14 cellular contexts compared by ENCODE assay signal in genomic region chr13:63139277-63139676, GRCh38.
A peak's percentile ranks its signal among the peaks of the same experiment; 100 is the strongest.
DNase-seq lines count a peak whose midpoint lies in the region; ATAC-seq and TF ChIP-seq lines count a peak whose summit lies in the region.
"Had no signal": no experiment of that assay in that cellular context is flagged by ENCODE, and none has a peak within 500 bp of the region (broad histone marks: within the 10 kb centered on the region; RNA-seq: fewer than 3 reads in every experiment).

No MANE protein-coding gene starts in this region.

- H3K27me3 ChIP-seq in Karpas-422 (ENCODE audit: low read length) (no peaks in the 10 kb centered on the region), body of pancreas (no peaks in the 10 kb centered on the region), prostate gland (replicated peaks; ENCODE audit: insufficient read depth) (no peaks in the 10 kb centered on the region)
- no peaks in the 10 kb centered on the region for H3K27me3 ChIP-seq in naive thymus-derived CD4-positive, alpha-beta T cell (ENCODE audit: control insufficient read depth in 2 of 2, insufficient read depth in 2 of 2, low read length in 2 of 2)

- H3K9ac ChIP-seq in Karpas-422 (ENCODE audit: low read length), result no peak overlapping the region

- ATAC-seq in body of pancreas, result peak; percentile 56
- no peak for ATAC-seq in naive thymus-derived CD4-positive, alpha-beta T cell
- ATAC-seq: GM23338 had no signal

- no peak overlapping the region for H3K4me2 ChIP-seq in Karpas-422 (ENCODE audit: low read depth, low read length, poor library complexity, severe bottlenecking)
- H3K4me2 ChIP-seq: GM23338 had no signal

- H3K9me3 ChIP-seq in Karpas-422 (ENCODE audit: low read length) (peaks cover 6% of the 10 kb centered on the region; the same call in 1 of the 2 replicates), body of pancreas (no peaks in the 10 kb centered on the region), prostate gland (no peaks in the 10 kb centered on the region)
- H3K9me3 ChIP-seq in naive thymus-derived CD4-positive, alpha-beta T cell (ENCODE audit: control insufficient read depth in 2 of 3, low read length in 3 of 3), result no peaks in the 10 kb centered on the region
- H3K9me3 ChIP-seq: HAP-1 had no signal

- peaks cover 0 to 33% (median 5%) of the 10 kb centered on the region in 11 donors for H3K9me3 Mint-ChIP-seq in naive thymus-derived CD4-positive, alpha-beta T cell
- H3K9me3 Mint-ChIP-seq in endothelial cell (ENCODE audit: unreplicated experiment), result no peaks in the 10 kb centered on the region
- H3K9me3 Mint-ChIP-seq: GM23338 had no signal

- intact Hi-C loops in body of pancreas (cut with DNase I) (no loop called here), prostate gland (cut with DNase I) (no loop called here)
- intact Hi-C loops in naive thymus-derived CD4-positive, alpha-beta T cell (cut with micrococcal nuclease), result no loop called here

- H2AFZ ChIP-seq in Karpas-422 (ENCODE audit: low read length), result peak overlapping the region; percentile 67; the same call in 1 of the 2 replicates
- H2AFZ ChIP-seq: GM23338 had no signal

- H3K79me2 ChIP-seq in Karpas-422 (ENCODE audit: low read length), result no peaks in the 10 kb centered on the region

- TF ChIP-seq CTCF in body of pancreas (IDR thresholded peaks at IDR 0.05), result no peak
- no peak for TF ChIP-seq CTCF in prostate gland (IDR thresholded peaks at IDR 0.05)
- TF ChIP-seq CTCF in endothelial cell (IDR thresholded peaks at IDR 0.05; ENCODE audit: unreplicated experiment), result no peak

- H3K27me3 Mint-ChIP-seq in naive thymus-derived CD4-positive, alpha-beta T cell, result no peaks in the 10 kb centered on the region
- H3K27me3 Mint-ChIP-seq in endothelial cell (ENCODE audit: unreplicated experiment), result no peaks in the 10 kb centered on the region
- H3K27me3 Mint-ChIP-seq: CD4-positive, alpha-beta memory T cell had no signal

- H3K27ac ChIP-seq in Karpas-422 (ENCODE audit: low read length) (no peak overlapping the region), body of pancreas (no peak overlapping the region), prostate gland (no peak overlapping the region)
- H3K27ac ChIP-seq in naive thymus-derived CD4-positive, alpha-beta T cell (ENCODE audit: low read depth, low read length), result no peak overlapping the region

- no peak for DNase-seq in Karpas-422
- no peak for DNase-seq in body of pancreas
- no peak for DNase-seq in naive thymus-derived CD4-positive, alpha-beta T cell
- DNase-seq in prostate gland (ENCODE audit: low spot score), result no peak
- DNase-seq in endothelial cell (ENCODE audit: low spot score), result no peak
- DNase-seq in HCEC 1CT, result no peak
- DNase-seq: C1 segment of cervical spinal cord; Calu3; CD4-positive, alpha-beta memory T cell; COR-L47; DMS53; DMS79 treated with DMSO at 0.1 percent for 48 hours had no signal

- H3K36me3 Mint-ChIP-seq in naive thymus-derived CD4-positive, alpha-beta T cell, result no peaks in the 10 kb centered on the region
- no peaks in the 10 kb centered on the region for H3K36me3 Mint-ChIP-seq in endothelial cell (ENCODE audit: low read depth, unreplicated experiment)
- H3K36me3 Mint-ChIP-seq: CD4-positive, alpha-beta memory T cell had no signal

- H3K4me1 ChIP-seq in Karpas-422 (ENCODE audit: low read length), result no peaks in the 10 kb centered on the region
- H3K4me1 ChIP-seq in body of pancreas, result peaks cover 9% of the 10 kb centered on the region
- H3K4me1 ChIP-seq in naive thymus-derived CD4-positive, alpha-beta T cell (ENCODE audit: control insufficient read depth in 2 of 2, insufficient read depth in 2 of 2, low read length in 2 of 2), result no peaks in the 10 kb centered on the region
- H3K4me1 ChIP-seq in prostate gland (replicated peaks), result no peaks in the 10 kb centered on the region
- H3K4me1 ChIP-seq: HAP-1 had no signal

- H3K4me3 ChIP-seq in Karpas-422 (ENCODE audit: low read length), result no peak overlapping the region
- no peak overlapping the region for H3K4me3 ChIP-seq in body of pancreas
- H3K4me3 ChIP-seq in naive thymus-derived CD4-positive, alpha-beta T cell (ENCODE audit: low read length), result peak overlapping the region; percentile 17
- no peak overlapping the region for H3K4me3 ChIP-seq in prostate gland
- H3K4me3 ChIP-seq: GM23338, HAP-1 had no signal

- CTCF ChIA-PET in naive thymus-derived CD4-positive, alpha-beta T cell (lab: Charles Lee), result interaction anchor here (0.6 kb wide), 1 partner anchor 339 kb away, joined by 3 read pairs; no protein-coding TSS in a partner anchor

- H3K36me3 ChIP-seq in Karpas-422 (ENCODE audit: insufficient read depth, low read length), result no peaks in the 10 kb centered on the region
- no peaks in the 10 kb centered on the region for H3K36me3 ChIP-seq in body of pancreas (replicated peaks in 1 of 2; ENCODE audit: insufficient read depth in 1 of 2, low read depth in 2 of 2)
- no peaks in the 10 kb centered on the region for H3K36me3 ChIP-seq in naive thymus-derived CD4-positive, alpha-beta T cell (ENCODE audit: control insufficient read depth in 2 of 3, insufficient read depth in 3 of 3, low read length in 3 of 3)
- H3K36me3 ChIP-seq in prostate gland, result no peaks in the 10 kb centered on the region
- H3K36me3 ChIP-seq: HAP-1 had no signal

- no peaks in the 10 kb centered on the region for H3K9me2 ChIP-seq in Karpas-422 (replicated peaks; ENCODE audit: insufficient read depth, low read length)

- no peak overlapping the region for H3K4me3 Mint-ChIP-seq in naive thymus-derived CD4-positive, alpha-beta T cell
- no peak overlapping the region for H3K4me3 Mint-ChIP-seq in endothelial cell (ENCODE audit: unreplicated experiment)
- H3K4me3 Mint-ChIP-seq: CD4-positive, alpha-beta memory T cell; GM23338 had no signal

- no peaks in the 10 kb centered on the region for H4K20me1 ChIP-seq in Karpas-422 (ENCODE audit: insufficient read depth, low read depth, low read length)

- no peak overlapping the region for H3K27ac Mint-ChIP-seq in naive thymus-derived CD4-positive, alpha-beta T cell
- H3K27ac Mint-ChIP-seq in endothelial cell (ENCODE audit: unreplicated experiment), result no peak overlapping the region
- H3K27ac Mint-ChIP-seq: CD4-positive, alpha-beta memory T cell; GM23338 had no signal

- H3K4me1 Mint-ChIP-seq in naive thymus-derived CD4-positive, alpha-beta T cell, result no peaks in the 10 kb centered on the region
- H3K4me1 Mint-ChIP-seq in endothelial cell (ENCODE audit: unreplicated experiment), result peaks cover 2% of the 10 kb centered on the region
- H3K4me1 Mint-ChIP-seq: CD4-positive, alpha-beta memory T cell had no signal

- TF ChIP-seq POLR2A in body of pancreas (IDR thresholded peaks at IDR 0.05) (no peak), prostate gland (IDR thresholded peaks at IDR 0.05) (no peak)

- POLR2A ChIA-PET in naive thymus-derived CD4-positive, alpha-beta T cell (lab: Charles Lee), result no interaction called here
